19 cellular contexts compared by ENCODE assay signal in the genomic region with DNA sequence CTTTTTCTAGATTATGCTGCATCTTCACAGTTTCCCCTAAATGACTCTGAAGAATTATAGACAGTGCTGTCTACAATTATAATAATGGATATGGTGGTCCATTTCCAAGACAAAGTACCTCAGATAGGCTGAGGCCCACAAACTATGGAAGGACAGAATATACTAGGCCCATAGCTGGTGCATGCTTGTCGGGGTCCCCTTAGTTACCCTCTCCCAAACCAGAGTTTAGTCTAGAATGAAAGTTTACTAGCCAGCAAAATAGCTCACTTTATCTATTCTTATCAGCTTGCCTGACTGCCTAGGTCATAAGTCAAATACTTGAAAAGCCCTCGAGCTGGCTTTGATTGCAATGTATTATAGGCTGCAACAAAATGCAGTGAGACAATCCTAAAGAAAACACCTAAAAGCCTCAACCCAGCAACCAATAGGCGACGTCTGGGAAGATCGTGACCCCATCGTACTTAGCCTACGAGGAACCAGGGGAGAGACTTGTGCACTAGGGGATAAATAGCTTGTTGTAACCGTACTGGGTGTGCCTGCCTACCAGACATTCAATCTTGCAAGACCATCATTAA. TPM values are rescaled to one million over a fixed set of nuclear protein-coding genes. Genes with fewer than 3 reads are reported as not detected.
DNase-seq lines count a peak whose midpoint lies in the region; ATAC-seq and TF ChIP-seq lines count a peak whose summit lies in the region.
"Had no signal": no experiment of that assay in that cellular context is flagged by ENCODE, and none has a peak within 500 bp of the region (broad histone marks: within the 10 kb centered on the region; RNA-seq: fewer than 3 reads in every experiment).

No MANE protein-coding gene starts in this region.

- no peak overlapping the region for H3K27ac ChIP-seq in endodermal cell (ENCODE audit: low read depth, low read length)
- H3K27ac ChIP-seq in left lung = no peak overlapping the region
- peak overlapping the region; percentile 50 for H3K27ac ChIP-seq in smooth muscle cell (ENCODE audit: low read depth)
- H3K27ac ChIP-seq: BLaER1 had no signal

- no peak for DNase-seq in activated naive CD4-positive, alpha-beta T cell treated with anti-CD3 and anti-CD28 coated beads, Interleukin-2, amount 10 ng/mL, durations not matched to agents 7 days and 5 days
- DNase-seq in endodermal cell = no peak
- DNase-seq in left lung = no peak
- no peak for DNase-seq in smooth muscle cell (lab: John Stamatoyannopoulos, UW; ENCODE audit: unreplicated experiment)
- no peak for DNase-seq in NCI-H524 (lab: John Stamatoyannopoulos, UW)
- DNase-seq in NCI-H446 treated with DMSO at 0.1 percent for 48 hours (lab: John Stamatoyannopoulos, UW) = no peak
- DNase-seq in activated CD8-positive, alpha-beta T cell treated with anti-CD3 and anti-CD28 coated beads, Interleukin-2, amount 10 ng/mL, durations not matched to agents 7 days and 5 days = no peak
- DNase-seq: 8988T; Calu3; CD4-positive, alpha-beta memory T cell; GF-D8; HCEC 1CT; HFFc6 had no signal

- WGBS in endodermal cell (ENCODE audit: insufficient coverage in 1 of 2, insufficient read length in 1 of 2), 2 experiments = 89 to 98% methylated on average over 6 to 8 of the region's 8 CpGs
- WGBS in smooth muscle cell (ENCODE audit: low lambda C conversion rate) = 46% methylated on average over 8 of the region's 8 CpGs

- intact Hi-C loops in left lung (cut with DNase I) = no loop called here

- no peaks in the 10 kb centered on the region for H4K20me1 ChIP-seq in smooth muscle cell (ENCODE audit: low read depth)
- H4K20me1 ChIP-seq: BLaER1 had no signal

- H3F3A ChIP-seq in smooth muscle cell (ENCODE audit: low read depth) = no peaks in the 10 kb centered on the region

- TF ChIP-seq CTCF in endodermal cell (conservative IDR thresholded peaks at IDR 0.05) (no peak), left lung (IDR thresholded peaks at IDR 0.05) (no peak), smooth muscle cell (IDR thresholded peaks at IDR 0.05; ENCODE audit: borderline replicate concordance, insufficient read depth, poor library complexity, severe bottlenecking) (no peak)

- H3K9me3 ChIP-seq in endodermal cell (ENCODE audit: control insufficient read depth, low read length) (no peaks in the 10 kb centered on the region), left lung (no peaks in the 10 kb centered on the region), smooth muscle cell (replicated peaks; ENCODE audit: low read depth) (no peaks in the 10 kb centered on the region)
- H3K9me3 ChIP-seq: BLaER1 had no signal

- no peak overlapping the region for H3K4me3 Mint-ChIP-seq in activated naive CD4-positive, alpha-beta T cell treated with anti-CD3 and anti-CD28 coated beads, Interleukin-2, amount 50 U/mL, for 24 hours
- no peak overlapping the region for H3K4me3 Mint-ChIP-seq in activated naive CD4-positive, alpha-beta T cell treated with anti-CD3 and anti-CD28 coated beads, Interleukin-2, amount 10 ng/mL, durations not matched to agents 7 days and 5 days
- no peak overlapping the region for H3K4me3 Mint-ChIP-seq in endodermal cell
- no peak overlapping the region for H3K4me3 Mint-ChIP-seq in activated CD8-positive, alpha-beta T cell treated with anti-CD3 and anti-CD28 coated beads, Interleukin-2, amount 10 ng/mL, durations not matched to agents 7 days and 5 days
- H3K4me3 Mint-ChIP-seq: CD14-positive monocyte; CD4-positive, alpha-beta memory T cell; GM23338; HFFc6 had no signal

- H3K79me2 ChIP-seq in smooth muscle cell (ENCODE audit: low read depth) = no peaks in the 10 kb centered on the region

- H3K27ac Mint-ChIP-seq in activated naive CD4-positive, alpha-beta T cell treated with anti-CD3 and anti-CD28 coated beads, Interleukin-2, amount 50 U/mL, for 24 hours = peak overlapping the region; percentile 48
- H3K27ac Mint-ChIP-seq in activated naive CD4-positive, alpha-beta T cell treated with anti-CD3 and anti-CD28 coated beads, Interleukin-2, amount 10 ng/mL, durations not matched to agents 7 days and 5 days = no peak overlapping the region
- H3K27ac Mint-ChIP-seq in endodermal cell = no peak overlapping the region
- no peak overlapping the region for H3K27ac Mint-ChIP-seq in activated CD8-positive, alpha-beta T cell treated with anti-CD3 and anti-CD28 coated beads, Interleukin-2, amount 10 ng/mL, durations not matched to agents 7 days and 5 days
- H3K27ac Mint-ChIP-seq: CD14-positive monocyte; CD4-positive, alpha-beta memory T cell; GM23338; HFFc6 had no signal

- H3K4me1 ChIP-seq in endodermal cell (ENCODE audit: control insufficient read depth, insufficient read depth, low read length) (peaks cover 10% of the 10 kb centered on the region), left lung (peaks cover 0 to 3% of the 10 kb centered on the region in 2 donors), smooth muscle cell (ENCODE audit: low read depth) (no peaks in the 10 kb centered on the region)
- H3K4me1 ChIP-seq: BLaER1 had no signal

- H3K4me1 Mint-ChIP-seq in activated naive CD4-positive, alpha-beta T cell treated with anti-CD3 and anti-CD28 coated beads, Interleukin-2, amount 50 U/mL, for 24 hours = peaks cover 3% of the 10 kb centered on the region
- no peaks in the 10 kb centered on the region for H3K4me1 Mint-ChIP-seq in activated naive CD4-positive, alpha-beta T cell treated with anti-CD3 and anti-CD28 coated beads, Interleukin-2, amount 10 ng/mL, durations not matched to agents 7 days and 5 days
- H3K4me1 Mint-ChIP-seq in endodermal cell = peaks cover 22% of the 10 kb centered on the region
- H3K4me1 Mint-ChIP-seq in activated CD8-positive, alpha-beta T cell treated with anti-CD3 and anti-CD28 coated beads, Interleukin-2, amount 10 ng/mL, durations not matched to agents 7 days and 5 days (ENCODE audit: low read depth) = no peaks in the 10 kb centered on the region
- H3K4me1 Mint-ChIP-seq: CD14-positive monocyte had no signal

- no peak overlapping the region for H2AFZ ChIP-seq in smooth muscle cell (ENCODE audit: low read depth)
- H2AFZ ChIP-seq: GM23338 had no signal

- H3K27me3 ChIP-seq in endodermal cell (ENCODE audit: control insufficient read depth, insufficient read depth, low read length, poor library complexity, severe bottlenecking) (no peaks in the 10 kb centered on the region), left lung (peaks cover 0 to 18% of the 10 kb centered on the region in 2 donors), smooth muscle cell (ENCODE audit: low read depth) (no peaks in the 10 kb centered on the region)
- H3K27me3 ChIP-seq: BLaER1 had no signal

- POLR2A ChIA-PET in activated CD8-positive, alpha-beta T cell treated with anti-CD3 and anti-CD28 coated beads, Interleukin-2, amount 10 ng/mL, durations not matched to agents 7 days and 5 days (lab: Charles Lee) = no interaction called here

- H3K9ac ChIP-seq in endodermal cell (ENCODE audit: extremely low read depth, low read length, poor library complexity, severe bottlenecking) (no peak overlapping the region), smooth muscle cell (ENCODE audit: low read depth) (no peak overlapping the region)
- H3K9ac ChIP-seq: BLaER1 had no signal

- H3K4me3 ChIP-seq in endodermal cell (ENCODE audit: low read length) (peak overlapping the region; percentile 12), left lung (no peak overlapping the region), smooth muscle cell (no peak overlapping the region)
- H3K4me3 ChIP-seq: BLaER1, GM23338 had no signal

- H3K27me3 Mint-ChIP-seq in activated naive CD4-positive, alpha-beta T cell treated with anti-CD3 and anti-CD28 coated beads, Interleukin-2, amount 50 U/mL, for 24 hours = peaks cover 24% of the 10 kb centered on the region
- H3K27me3 Mint-ChIP-seq in activated naive CD4-positive, alpha-beta T cell treated with anti-CD3 and anti-CD28 coated beads, Interleukin-2, amount 10 ng/mL, durations not matched to agents 7 days and 5 days = peaks cover 43% of the 10 kb centered on the region
- peaks cover 9% of the 10 kb centered on the region for H3K27me3 Mint-ChIP-seq in endodermal cell (ENCODE audit: insufficient read depth)
- H3K27me3 Mint-ChIP-seq in activated CD8-positive, alpha-beta T cell treated with anti-CD3 and anti-CD28 coated beads, Interleukin-2, amount 10 ng/mL, durations not matched to agents 7 days and 5 days (ENCODE audit: low read depth) = peaks cover 39% of the 10 kb centered on the region

- no peaks in the 10 kb centered on the region for H3K36me3 Mint-ChIP-seq in activated naive CD4-positive, alpha-beta T cell treated with anti-CD3 and anti-CD28 coated beads, Interleukin-2, amount 50 U/mL, for 24 hours
- no peaks in the 10 kb centered on the region for H3K36me3 Mint-ChIP-seq in activated naive CD4-positive, alpha-beta T cell treated with anti-CD3 and anti-CD28 coated beads, Interleukin-2, amount 10 ng/mL, durations not matched to agents 7 days and 5 days
- no peaks in the 10 kb centered on the region for H3K36me3 Mint-ChIP-seq in endodermal cell (ENCODE audit: low read depth)
- no peaks in the 10 kb centered on the region for H3K36me3 Mint-ChIP-seq in activated CD8-positive, alpha-beta T cell treated with anti-CD3 and anti-CD28 coated beads, Interleukin-2, amount 10 ng/mL, durations not matched to agents 7 days and 5 days (ENCODE audit: low read depth)
- H3K36me3 Mint-ChIP-seq: CD14-positive monocyte; CD4-positive, alpha-beta memory T cell had no signal

- ATAC-seq in left lung = peak; percentile 38
- no peak for ATAC-seq in activated CD8-positive, alpha-beta T cell treated with anti-CD3 and anti-CD28 coated beads, Interleukin-2, amount 10 ng/mL, durations not matched to agents 7 days and 5 days
- ATAC-seq: GM23338 had no signal

- no peak overlapping the region for H3K4me2 ChIP-seq in smooth muscle cell
- H3K4me2 ChIP-seq: BLaER1, GM23338 had no signal

- H3K36me3 ChIP-seq in endodermal cell (ENCODE audit: control insufficient read depth, insufficient read depth, low read length) (no peaks in the 10 kb centered on the region), left lung (no peaks in the 10 kb centered on the region), smooth muscle cell (ENCODE audit: low read depth) (no peaks in the 10 kb centered on the region)
- H3K36me3 ChIP-seq: BLaER1 had no signal

- H3K9me3 Mint-ChIP-seq in activated naive CD4-positive, alpha-beta T cell treated with anti-CD3 and anti-CD28 coated beads, Interleukin-2, amount 50 U/mL, for 24 hours = no peaks in the 10 kb centered on the region
- no peaks in the 10 kb centered on the region for H3K9me3 Mint-ChIP-seq in activated naive CD4-positive, alpha-beta T cell treated with anti-CD3 and anti-CD28 coated beads, Interleukin-2, amount 10 ng/mL, durations not matched to agents 7 days and 5 days
- no peaks in the 10 kb centered on the region for H3K9me3 Mint-ChIP-seq in endodermal cell
- no peaks in the 10 kb centered on the region for H3K9me3 Mint-ChIP-seq in activated CD8-positive, alpha-beta T cell treated with anti-CD3 and anti-CD28 coated beads, Interleukin-2, amount 10 ng/mL, durations not matched to agents 7 days and 5 days (ENCODE audit: insufficient read depth)
- H3K9me3 Mint-ChIP-seq: CD4-positive, alpha-beta memory T cell; GM23338; HFFc6 had no signal

- CTCF ChIA-PET in activated naive CD4-positive, alpha-beta T cell treated with anti-CD3 and anti-CD28 coated beads, Interleukin-2, amount 10 ng/mL, durations not matched to agents 7 days and 5 days (lab: Charles Lee) = no interaction called here
- CTCF ChIA-PET in activated CD8-positive, alpha-beta T cell treated with anti-CD3 and anti-CD28 coated beads, Interleukin-2, amount 10 ng/mL, durations not matched to agents 7 days and 5 days (lab: Charles Lee) = no interaction called here

RNA-seq across cellular contexts. Expression of gene IGFL2, which starts 0.8 kb away (rescaled TPM):
- under 1 TPM in 1 of 2 donors, not detected in 1; 0.84 TPM for total RNA-seq in endodermal cell
- polyA plus RNA-seq in endodermal cell (2013, experiment 1 of 2) = 0.43 TPM
- polyA plus RNA-seq in endodermal cell (2013, experiment 2 of 2) = not detected
- total RNA-seq in left lung = 1 to 10 TPM in 1 of 2 donors, not detected in 1; 1.8 TPM
- 126 and 145 TPM in 2 replicates for total RNA-seq in smooth muscle cell
- 159 and 164 TPM in 2 replicates for polyA plus RNA-seq in smooth muscle cell
- total RNA-seq in activated CD8-positive, alpha-beta T cell treated with anti-CD3 and anti-CD28 coated beads, Interleukin-2, amount 10 ng/mL, durations not matched to agents 7 days and 5 days = not detected
- total RNA-seq: Calu3, GM23338, HFFc6 had no signal
- polyA plus RNA-seq: AG04450, CD14-positive monocyte, GM23338 had no signal

RNA-seq across cellular contexts. Expression of gene IGFL3, which starts 22.8 kb away (rescaled TPM):
- total RNA-seq in endodermal cell = 1 to 10 TPM in 1 of 2 donors, under 1 TPM in 1; 0.88 to 2.1 TPM
- 0.39 TPM for polyA plus RNA-seq in endodermal cell (2013, experiment 1 of 2)
- 0.79 TPM for polyA plus RNA-seq in endodermal cell (2013, experiment 2 of 2)
- not detected for total RNA-seq in left lung
- total RNA-seq in smooth muscle cell = 10.2 and 26.7 TPM in 2 replicates
- polyA plus RNA-seq in smooth muscle cell = 5.9 and 8.8 TPM in 2 replicates
- not detected for total RNA-seq in activated CD8-positive, alpha-beta T cell treated with anti-CD3 and anti-CD28 coated beads, Interleukin-2, amount 10 ng/mL, durations not matched to agents 7 days and 5 days
- total RNA-seq: A673; Calu3; CD4-positive, alpha-beta memory T cell; GM23338; HFFc6 had no signal
- polyA plus RNA-seq: AG04450; CD14-positive monocyte; CD4-positive, alpha-beta memory T cell; GM23338 had no signal

Comparison
In these comparisons a context has a peak if more than half of its experiments do, and no peak if none do; other contexts are left out.
1. RNA of gene IGFL2, which starts 0.8 kb away (total RNA-seq): 126 to 145 TPM in smooth muscle cell; 1.8 TPM in left lung, 0.84 TPM in endodermal cell and not detected in activated CD8-positive, alpha-beta T cell treated with anti-CD3 and anti-CD28 coated beads, Interleukin-2, amount 10 ng/mL, durations not matched to agents 7 days and 5 days; every median in the first group is over 10 times any median in the second.